In genomic region chr6:5093231-5094015, GRCh38 we compare ENCODE assay signal across 15 cellular contexts. TPM values are rescaled to one million over a fixed set of nuclear protein-coding genes. Genes with fewer than 3 reads are reported as not detected.
DNase-seq lines count a peak whose midpoint lies in the region; ATAC-seq and TF ChIP-seq lines count a peak whose summit lies in the region.
"Had no signal": no experiment of that assay in that cellular context is flagged by ENCODE, and none has a peak within 500 bp of the region (broad histone marks: within the 10 kb centered on the region; RNA-seq: fewer than 3 reads in every experiment).

No MANE protein-coding gene starts in this region.

- no peaks in the 10 kb centered on the region for H3K36me3 ChIP-seq in HEK293 (ENCODE audit: control insufficient read depth in 2 of 2, insufficient read depth in 1 of 2, low read length in 2 of 2)
- no peaks in the 10 kb centered on the region for H3K36me3 ChIP-seq in right atrium auricular region
- H3K36me3 ChIP-seq in gastroesophageal sphincter = no peaks in the 10 kb centered on the region
- no peaks in the 10 kb centered on the region for H3K36me3 ChIP-seq in BE2C

- H3K4me1 ChIP-seq in HEK293 (ENCODE audit: control insufficient read depth, insufficient read depth, low read length) (peaks cover 19% of the 10 kb centered on the region), right atrium auricular region (peaks cover 0 to 41% of the 10 kb centered on the region in 2 donors), gastroesophageal sphincter (no peaks in the 10 kb centered on the region), BE2C (no peaks in the 10 kb centered on the region)

- no peak for TF ChIP-seq POLR2A in erythroblast (IDR thresholded peaks at IDR 0.05; ENCODE audit: low read length)
- TF ChIP-seq POLR2A in gastroesophageal sphincter (IDR thresholded peaks at IDR 0.05) = no peak

- H3K27ac ChIP-seq in HEK293 (ENCODE audit: extremely low read depth, low read depth, low read length) (no peak overlapping the region), right atrium auricular region (peak overlapping the region; percentile 63 to 65), gastroesophageal sphincter (no peak overlapping the region)

- TF ChIP-seq EP300 in gastroesophageal sphincter (IDR thresholded peaks at IDR 0.05) = no peak

- H3K9me3 ChIP-seq in HEK293 (ENCODE audit: control insufficient read depth, insufficient read depth, low read depth, low read length) (no peaks in the 10 kb centered on the region), right atrium auricular region (no peaks in the 10 kb centered on the region), gastroesophageal sphincter (no peaks in the 10 kb centered on the region), BE2C (no peaks in the 10 kb centered on the region)

- no peak for TF ChIP-seq CTCF in HEK293 (tag by site-specific recombination; IDR thresholded peaks at IDR 0.05)
- TF ChIP-seq CTCF in right atrium auricular region (IDR thresholded peaks at IDR 0.05) = no peak
- TF ChIP-seq CTCF in gastroesophageal sphincter (IDR thresholded peaks at IDR 0.05) = no peak
- TF ChIP-seq CTCF in BE2C (IDR thresholded peaks at IDR 0.05; ENCODE audit: low read depth, low read length) = no peak

- 77 to 92% methylated on average over 2 to 4 of the region's 7 CpGs for WGBS in gastroesophageal sphincter (ENCODE audit: low coverage in 1 of 2), 2 donors

- H3K4me3 ChIP-seq in HEK293 (ENCODE audit: low read depth, low read length) (no peak overlapping the region), right atrium auricular region (no peak overlapping the region), gastroesophageal sphincter (no peak overlapping the region), BE2C (ENCODE audit: low read depth, low read length) (no peak overlapping the region)
- H3K4me3 ChIP-seq: GM23338 had no signal

- POLR2A ChIA-PET in HEK293 (lab: Yijun Ruan, JAX) = no interaction called here

- CTCF ChIA-PET in HEK293 (lab: Yijun Ruan, JAX) = no interaction called here

- DNase-seq in erythroblast (lab: John Stamatoyannopoulos, UW) (peak; percentile 18 to 32), right atrium auricular region (ENCODE audit: low spot score) (peak; percentile 56), renal cortical epithelial cell (ENCODE audit: low read depth) (peak; percentile 56), BE2C (no peak)
- DNase-seq: CD4-positive, alpha-beta memory T cell; DND-41; GF-D8; NCI-H146; NCI-H2081 treated with DMSO at 0.1 percent for 48 hours; NCI-H69; SHP77 had no signal

- H3K27me3 ChIP-seq in right atrium auricular region (no peaks in the 10 kb centered on the region), gastroesophageal sphincter (no peaks in the 10 kb centered on the region), BE2C (no peaks in the 10 kb centered on the region)

- no peak for ATAC-seq in gastroesophageal sphincter
- ATAC-seq in GM19455 (IDR thresholded peaks at IDR 0.05; ENCODE audit: unreplicated experiment) = no peak
- ATAC-seq: GM23338 had no signal

TF ChIP-seq in HEK293, 187 proteins besides CTCF, POLR2A, EP300 and RAD21:
- TF ChIP-seq ZNF830 (tag by site-specific recombination; IDR thresholded peaks at IDR 0.05; ENCODE audit: low read depth) (no peak), ZNF837 (tag by site-specific recombination; IDR thresholded peaks at IDR 0.05) (no peak), SETDB1 (IDR thresholded peaks at IDR 0.05; ENCODE audit: insufficient read length, low read length) (no peak), ZNF394 (tag by site-specific recombination; IDR thresholded peaks at IDR 0.05; ENCODE audit: borderline replicate concordance) (no peak), ZNF362 (tag by site-specific recombination; IDR thresholded peaks at IDR 0.05) (no peak), ZNF10 (tag by site-specific recombination; IDR thresholded peaks at IDR 0.05) (no peak), ZNF274 (IDR thresholded peaks at IDR 0.05; ENCODE audit: low read length) (no peak), ZNF274 (tag by site-specific recombination; IDR thresholded peaks at IDR 0.05; ENCODE audit: borderline replicate concordance) (no peak), KLF9 (tag by site-specific recombination; IDR thresholded peaks at IDR 0.05; ENCODE audit: low read depth) (no peak), ZNF335 (tag by site-specific recombination; conservative IDR thresholded peaks at IDR 0.05) (peak; percentile 61)

RNA-seq across cellular contexts. Expression of gene PPP1R3G, which starts 8.3 kb away (rescaled TPM):
- total RNA-seq in right atrium auricular region (10 to 100 TPM in 1 of 2 donors, 1 to 10 TPM in 1; 8.8 to 16.4 TPM), renal cortical epithelial cell (4.7 and 6.3 TPM in 2 replicates), gastroesophageal sphincter (10 to 100 TPM in 1 of 4 donors, 1 to 10 TPM in 3; 2.2 to 11.8 (median 5.7) TPM)
- polyA plus RNA-seq in BE2C (2012; ENCODE audit: insufficient read depth, insufficient read length, low read depth) = 0.43 TPM
- total RNA-seq: CD4-positive, alpha-beta memory T cell had no signal
- polyA plus RNA-seq: CD4-positive, alpha-beta memory T cell had no signal

Comparison
In these comparisons a context has a peak if more than half of its experiments do, and no peak if none do; other contexts are left out.
1. H3K27ac ChIP-seq: peak in right atrium auricular region (2 of 2); none in HEK293 (single experiment) and gastroesophageal sphincter (0 of 4).